In the genomic region with DNA sequence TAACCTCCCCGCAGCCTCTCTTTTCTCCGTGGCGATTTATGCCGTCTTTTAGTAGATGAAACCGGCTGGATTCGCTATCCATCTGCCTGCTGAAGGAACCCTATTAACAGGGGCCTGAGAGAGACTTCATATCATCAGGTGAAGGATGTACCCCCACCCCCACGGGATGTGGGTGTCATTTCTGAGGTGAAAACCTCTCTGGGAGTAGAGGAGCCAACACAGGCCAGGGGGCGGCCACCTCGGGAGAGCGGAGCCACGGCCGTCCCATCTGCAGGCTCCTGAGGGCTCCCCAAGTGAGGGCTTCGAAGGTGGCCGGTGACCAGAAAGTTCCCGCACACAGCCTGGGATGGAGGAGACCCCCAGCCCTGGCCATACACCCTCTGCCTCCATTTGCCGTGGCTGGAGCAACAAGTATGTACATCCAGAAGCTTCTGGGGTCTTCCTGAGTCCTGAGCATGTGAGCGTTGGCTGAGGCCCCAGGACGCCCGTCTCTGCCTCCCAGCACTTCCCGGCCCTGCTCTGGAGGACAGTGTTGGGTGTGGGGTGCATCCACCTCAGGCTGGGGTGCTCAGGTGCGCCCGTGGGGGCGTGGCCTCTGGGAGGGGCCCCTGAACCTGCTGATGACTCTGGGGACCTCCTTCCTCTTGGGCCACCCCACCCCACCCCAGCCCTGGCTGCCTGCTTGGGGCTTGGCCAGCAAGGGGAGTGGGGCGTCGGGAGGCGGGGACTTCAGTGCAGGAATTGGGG, we compare ENCODE assay signal across 24 cellular contexts.
DNase-seq lines count a peak whose midpoint lies in the region; ATAC-seq and TF ChIP-seq lines count a peak whose summit lies in the region.
"Had no signal": no experiment of that assay in that cellular context is flagged by ENCODE, and none has a peak within 500 bp of the region (broad histone marks: within the 10 kb centered on the region; RNA-seq: fewer than 3 reads in every experiment).

No MANE protein-coding gene starts in this region.

- H3K79me2 ChIP-seq in GM23248 (ENCODE audit: insufficient read depth) = no peaks in the 10 kb centered on the region

- H3K9me3 ChIP-seq in GM23248 (ENCODE audit: low read depth) (peaks cover 3% of the 10 kb centered on the region), lower lobe of right lung (peaks cover 10% of the 10 kb centered on the region), suprapubic skin (no peaks in the 10 kb centered on the region)

- H3K27ac ChIP-seq in GM23248 (no peak overlapping the region), lower lobe of right lung (no peak overlapping the region), suprapubic skin (no peak overlapping the region)
- H3K27ac ChIP-seq: HL-60, skin epidermis had no signal

- H3K9me3 Mint-ChIP-seq in chondrocyte (ENCODE audit: low read depth) = peaks cover 7% of the 10 kb centered on the region
- H3K9me3 Mint-ChIP-seq in WTC11 = peaks cover 11% of the 10 kb centered on the region

- CTCF ChIA-PET in WTC11 (lab: Charles Lee) = no interaction called here

- no peak for TF ChIP-seq POLR2A in suprapubic skin (IDR thresholded peaks at IDR 0.05)

- peaks cover 12% of the 10 kb centered on the region for H3K4me1 ChIP-seq in GM23248 (ENCODE audit: insufficient read depth)
- H3K4me1 ChIP-seq in lower lobe of right lung = no peaks in the 10 kb centered on the region
- H3K4me1 ChIP-seq in suprapubic skin = peaks cover 2% of the 10 kb centered on the region

- H3K27me3 ChIP-seq in GM23248 (replicated peaks; ENCODE audit: insufficient read depth) = no peaks in the 10 kb centered on the region
- H3K27me3 ChIP-seq in lower lobe of right lung (ENCODE audit: low read depth) = no peaks in the 10 kb centered on the region
- H3K27me3 ChIP-seq in suprapubic skin = no peaks in the 10 kb centered on the region

- H3K9ac ChIP-seq in GM23248 = peak overlapping the region; percentile 65; the same call in 1 of the 2 replicates
- H3K9ac ChIP-seq: SK-N-SH had no signal

- no peak overlapping the region for H2AFZ ChIP-seq in GM23248

- DNase-seq in GM23248 (no peak), chondrocyte (ENCODE audit: low spot score) (peak; percentile 85), lower lobe of right lung (peak; percentile 37), suprapubic skin (ENCODE audit: low spot score in 2 of 2) (peak; percentile 53 to 73), NCI-H526 (lab: John Stamatoyannopoulos, UW) (no peak), WTC11 (ENCODE audit: low spot score) (no peak)
- no peak for DNase-seq in activated T-cell treated with anti-CD3 and anti-CD28 coated beads, Interleukin-2, amount 50 U/mL, for 1 hour
- DNase-seq: activated CD4-positive, alpha-beta T cell treated with anti-CD3 and anti-CD28 coated beads, Interleukin-2, amount 50 U/mL, for 1 hour; activated naive CD8-positive, alpha-beta T cell treated with anti-CD3 and anti-CD28 coated beads, Interleukin-2, amount 10 ng/mL, durations not matched to agents 7 days and 5 days; effector memory CD4-positive, alpha-beta T cell; mesendoderm; NCI-H510A treated with DMSO at 0.1 percent for 48 hours; nephron progenitor cell; SK-N-SH; stimulated activated CD4-positive, alpha-beta T cell treated with anti-CD3 and anti-CD28 coated beads, Interleukin-2, amount 100 ng/mL, for 24 hours; T-helper 2 cell had no signal

- 92 to 94% methylated on average over 23 to 26 of the region's 26 CpGs for WGBS in GM23248 (ENCODE audit: low coverage in 1 of 2, low lambda C conversion rate in 2 of 2, missing lambda C conversion rate in 2 of 2), 2 experiments
- 97% methylated on average over 7 of the region's 26 CpGs for WGBS in suprapubic skin

- H3K4me1 Mint-ChIP-seq in chondrocyte (ENCODE audit: low read depth) (peaks cover 13% of the 10 kb centered on the region), WTC11 (no peaks in the 10 kb centered on the region)
- H3K4me1 Mint-ChIP-seq: stimulated activated effector memory CD8-positive, alpha-beta T cell treated with anti-CD3 and anti-CD28 coated beads, Interleukin-12 subunit alpha, Interleukin-12 subunit beta, amount 100 ng/mL, for 72 hours had no signal

- peaks cover 14% of the 10 kb centered on the region for H3K36me3 Mint-ChIP-seq in chondrocyte (ENCODE audit: low read depth)
- peaks cover 11% of the 10 kb centered on the region for H3K36me3 Mint-ChIP-seq in WTC11

- ATAC-seq in lower lobe of right lung (no peak), HG02840 (IDR thresholded peaks at IDR 0.05; ENCODE audit: low FRiP score, unreplicated experiment) (no peak), WTC11 (no peak)
- ATAC-seq: esophagus mucosa; stimulated activated effector memory CD8-positive, alpha-beta T cell treated with anti-CD3 and anti-CD28 coated beads, Interleukin-12 subunit alpha, Interleukin-12 subunit beta, amount 100 ng/mL, for 72 hours had no signal

- H3K27me3 Mint-ChIP-seq in chondrocyte (ENCODE audit: low read depth) = no peaks in the 10 kb centered on the region
- no peaks in the 10 kb centered on the region for H3K27me3 Mint-ChIP-seq in WTC11 (ENCODE audit: low read depth)
- H3K27me3 Mint-ChIP-seq: activated naive CD8-positive, alpha-beta T cell treated with anti-CD3 and anti-CD28 coated beads, Interleukin-2, amount 10 ng/mL, durations not matched to agents 7 days and 5 days had no signal

- no peak overlapping the region for H3K4me2 ChIP-seq in GM23248 (ENCODE audit: unreplicated experiment)
- H3K4me2 ChIP-seq: SK-N-SH had no signal

- POLR2A ChIA-PET in WTC11 (lab: Charles Lee) = no interaction called here

- H3K36me3 ChIP-seq in GM23248 (ENCODE audit: low read depth) (peaks cover 7% of the 10 kb centered on the region), lower lobe of right lung (peaks cover 33% of the 10 kb centered on the region), suprapubic skin (peaks cover 38% of the 10 kb centered on the region)

- intact Hi-C loops in lower lobe of right lung (cut with DNase I) = no loop called here

- no peak overlapping the region for H3K4me3 ChIP-seq in GM23248
- H3K4me3 ChIP-seq in lower lobe of right lung = no peak overlapping the region
- H3K4me3 ChIP-seq in suprapubic skin = no peak overlapping the region
- H3K4me3 ChIP-seq: skin epidermis had no signal

- H3K27ac Mint-ChIP-seq in chondrocyte (ENCODE audit: unreplicated experiment) (no peak overlapping the region), WTC11 (no peak overlapping the region; the same call in 1 of the 2 replicates)
- H3K27ac Mint-ChIP-seq: activated naive CD8-positive, alpha-beta T cell treated with anti-CD3 and anti-CD28 coated beads, Interleukin-2, amount 10 ng/mL, durations not matched to agents 7 days and 5 days; activated T-helper 2 cell treated with anti-CD3 and anti-CD28 coated beads, Interferon-gamma antibody, Interleukin-2, Interleukin-4, amounts not matched to agents 10 μg/mL and 5 μg/mL and 100 μg/mL, durations not matched to agents 14 hours and 24 hours and 36 hours; brain; nephron progenitor cell; progenitor cell of endocrine pancreas; stimulated activated effector memory CD8-positive, alpha-beta T cell treated with anti-CD3 and anti-CD28 coated beads, Interleukin-12 subunit alpha, Interleukin-12 subunit beta, amount 100 ng/mL, for 72 hours had no signal

- no peaks in the 10 kb centered on the region for H3K9me2 ChIP-seq in GM23248 (ENCODE audit: insufficient read depth)
- H3K9me2 ChIP-seq: SK-N-SH had no signal

- no peaks in the 10 kb centered on the region for H3F3A ChIP-seq in GM23248 (ENCODE audit: insufficient read depth)

- TF ChIP-seq CTCF in chondrocyte (IDR thresholded peaks at IDR 0.05) (no peak), lower lobe of right lung (IDR thresholded peaks at IDR 0.05) (no peak), suprapubic skin (IDR thresholded peaks at IDR 0.05) (no peak), WTC11 (IDR thresholded peaks at IDR 0.05) (no peak)

- TF ChIP-seq EP300 in suprapubic skin (IDR thresholded peaks at IDR 0.05) = no peak

- in situ Hi-C loops in GM23248 (cut with MboI) = no loop called here

- no peaks in the 10 kb centered on the region for H4K20me1 ChIP-seq in GM23248 (ENCODE audit: insufficient read depth)

- H3K4me3 Mint-ChIP-seq in chondrocyte (ENCODE audit: unreplicated experiment) = no peak overlapping the region
- H3K4me3 Mint-ChIP-seq in WTC11 = no peak overlapping the region
- H3K4me3 Mint-ChIP-seq: activated naive CD8-positive, alpha-beta T cell treated with anti-CD3 and anti-CD28 coated beads, Interleukin-2, amount 10 ng/mL, durations not matched to agents 7 days and 5 days; brain; nephron progenitor cell; stimulated activated effector memory CD8-positive, alpha-beta T cell treated with anti-CD3 and anti-CD28 coated beads, Interleukin-12 subunit alpha, Interleukin-12 subunit beta, amount 100 ng/mL, for 72 hours had no signal

TF ChIP-seq in WTC11, 78 proteins besides CTCF, POLR2A, EP300 and RAD21 (continues in another document):
- TF ChIP-seq JAZF1 (CRISPR knock-in tag; IDR thresholded peaks at IDR 0.05) (no peak), CREB1 (CRISPR knock-in tag; IDR thresholded peaks at IDR 0.05) (no peak), TEAD1 (CRISPR knock-in tag; IDR thresholded peaks at IDR 0.05) (no peak)
- TF ChIP-seq, protein P1, sequence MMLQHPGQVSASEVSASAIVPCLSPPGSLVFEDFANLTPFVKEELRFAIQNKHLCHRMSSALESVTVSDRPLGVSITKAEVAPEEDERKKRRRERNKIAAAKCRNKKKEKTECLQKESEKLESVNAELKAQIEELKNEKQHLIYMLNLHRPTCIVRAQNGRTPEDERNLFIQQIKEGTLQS (CRISPR knock-in tag; conservative IDR thresholded peaks at IDR 0.05) = no peak

Comparison
In these comparisons a context has a peak if more than half of its experiments do, and no peak if none do; other contexts are left out.
1. DNase-seq: peak in chondrocyte (single experiment), lower lobe of right lung (single experiment) and suprapubic skin (2 of 2); none in GM23248 (single experiment), NCI-H526 (0 of 2), activated T-cell treated with anti-CD3 and anti-CD28 coated beads, Interleukin-2, amount 50 U/mL, for 1 hour (single experiment) and WTC11 (single experiment).